Comparison of ENCODE assay signal across 8 cellular contexts in genomic region chr17:75154195-75155106, GRCh38. TPM values are rescaled to one million over a fixed set of nuclear protein-coding genes. Genes with fewer than 3 reads are reported as not detected.
A peak's percentile ranks its signal among the peaks of the same experiment; 100 is the strongest.
DNase-seq lines count a peak whose midpoint lies in the region; ATAC-seq and TF ChIP-seq lines count a peak whose summit lies in the region.

A gene with protein sequence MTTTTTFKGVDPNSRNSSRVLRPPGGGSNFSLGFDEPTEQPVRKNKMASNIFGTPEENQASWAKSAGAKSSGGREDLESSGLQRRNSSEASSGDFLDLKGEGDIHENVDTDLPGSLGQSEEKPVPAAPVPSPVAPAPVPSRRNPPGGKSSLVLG (minus strand): TSS chr17:75154512. CDS start chr17:75154397, 115 bp downstream.

- no peaks in the 10 kb centered on the region for H3K27me3 ChIP-seq in muscle layer of duodenum (ENCODE audit: low read depth, low read length)

- peaks cover 0 to 11% of the 10 kb centered on the region in 2 donors for H3K4me1 ChIP-seq in muscle layer of duodenum (ENCODE audit: control insufficient read depth in 1 of 2, insufficient read depth in 2 of 2, low read length in 2 of 2)

- ATAC-seq in GM21717 (IDR thresholded peaks at IDR 0.05; ENCODE audit: unreplicated experiment) = peak; percentile 94
- peak; percentile 96 for ATAC-seq in esophagus mucosa

- no peaks in the 10 kb centered on the region for H3K36me3 ChIP-seq in muscle layer of duodenum (ENCODE audit: control insufficient read depth in 1 of 2, insufficient read depth in 2 of 2, low read length in 2 of 2)

- peaks cover 39% of the 10 kb centered on the region for H3K36me3 Mint-ChIP-seq in activated T-cell treated with anti-CD3 and anti-CD28 coated beads, Interleukin-2, amount 50 U/mL, for 24 hours (ENCODE audit: low read depth)

- H3K4me3 ChIP-seq in muscle layer of duodenum (ENCODE audit: low read depth in 1 of 2, low read length in 2 of 2) = peak within 1 kb of the TSS; percentile 79 to 93

- H3K27ac ChIP-seq in muscle layer of duodenum (ENCODE audit: low read length) = peak within 1 kb of the TSS; percentile 14

- in situ Hi-C loops in KBM-7 (cut with MboI; ENCODE audit: low pct_unique_long_range_greater_than_20kb, low sequenced_read_pairs) = no loop called here

- H3K4me1 Mint-ChIP-seq in activated T-cell treated with anti-CD3 and anti-CD28 coated beads, Interleukin-2, amount 50 U/mL, for 24 hours (ENCODE audit: low read depth) = peaks cover 37% of the 10 kb centered on the region

- DNase-seq in DMS153 treated with DMSO at 0.1 percent for 48 hours (lab: John Stamatoyannopoulos, UW; ENCODE audit: unreplicated experiment) (peak; percentile 90), KBM-7 (peak; percentile 99)
- DNase-seq in activated T-cell treated with anti-CD3 and anti-CD28 coated beads, Interleukin-2, amount 50 U/mL, for 24 hours = peak; percentile 95
- peak; percentile 95 to 97 for DNase-seq in stimulated activated CD8-positive, alpha-beta memory T cell treated with anti-CD3 and anti-CD28 coated beads, Interleukin-7, amount 100 ng/mL, for 4 hours (ENCODE audit: low read depth in 2 of 2)

- H3K27ac Mint-ChIP-seq in activated T-cell treated with anti-CD3 and anti-CD28 coated beads, Interleukin-2, amount 50 U/mL, for 24 hours = peak within 1 kb of the TSS; percentile 94

- peak within 1 kb of the TSS; percentile 96 for H3K4me3 Mint-ChIP-seq in activated T-cell treated with anti-CD3 and anti-CD28 coated beads, Interleukin-2, amount 50 U/mL, for 24 hours

- H3K9me3 ChIP-seq in muscle layer of duodenum (ENCODE audit: control insufficient read depth in 1 of 2, low read length in 2 of 2) = no peaks in the 10 kb centered on the region

- no peaks in the 10 kb centered on the region for H3K27me3 Mint-ChIP-seq in activated T-cell treated with anti-CD3 and anti-CD28 coated beads, Interleukin-2, amount 50 U/mL, for 24 hours

- no peaks in the 10 kb centered on the region for H3K9me3 Mint-ChIP-seq in activated T-cell treated with anti-CD3 and anti-CD28 coated beads, Interleukin-2, amount 50 U/mL, for 24 hours

TF ChIP-seq in PFSK-1, 5 proteins besides CTCF, POLR2A, EP300 and RAD21:
- TF ChIP-seq TAF1 (IDR thresholded peaks at IDR 0.05; ENCODE audit: borderline replicate concordance, insufficient read depth, low read length) (peak; percentile 90), POLR2AphosphoS5 (IDR thresholded peaks at IDR 0.05; ENCODE audit: low read depth, low read length) (peak; percentile 100), FOXP2 (optimal IDR thresholded peaks at IDR 0.05; ENCODE audit: borderline replicate concordance, extremely low read depth, extremely low read length, insufficient read depth) (peak; percentile 48), SIN3A (IDR thresholded peaks at IDR 0.05; ENCODE audit: borderline replicate concordance, insufficient read depth, low read length) (no peak; the same call in 1 of the 2 replicates)

RNA-seq across cellular contexts. Expression of the gene that starts here (rescaled TPM):
- 424 TPM for polyA plus RNA-seq in PFSK-1 (2012; ENCODE audit: insufficient read length, low read depth)
- 328 TPM for total RNA-seq in esophagus mucosa

Comparison
In these comparisons a context has a peak if more than half of its experiments do, and no peak if none do; other contexts are left out.
1. Peak in every context shown above with its lines: DNase-seq, ATAC-seq, H3K4me3 ChIP-seq and H3K27ac ChIP-seq.